ENCODE assay signal across 27 cellular contexts in genomic region chr12:105261010-105261409, GRCh38.
"Had no signal": no experiment of that assay in that cellular context is flagged by ENCODE, and none has a peak within 500 bp of the region (broad histone marks: within the 10 kb centered on the region; RNA-seq: fewer than 3 reads in every experiment).

No MANE protein-coding gene starts in this region.

- H3K27ac ChIP-seq: adrenal gland, ascending aorta, brain microvascular endothelial cell, left ventricle myocardium inferior, pancreas, psoas muscle, right atrium auricular region, spleen, upper lobe of right lung had no signal

- H3K9me3 Mint-ChIP-seq: activated T-cell treated with anti-CD3 and anti-CD28 coated beads, Interleukin-2, amount 50 U/mL, for 4 hours; nephron; WTC11 had no signal

- H3K4me1 Mint-ChIP-seq: WTC11 had no signal

- H3K4me3 ChIP-seq: adrenal gland, ascending aorta, left ventricle myocardium inferior, pancreas, psoas muscle, right atrium auricular region, spleen, upper lobe of right lung had no signal

- ATAC-seq: activated T-cell treated with anti-CD3 and anti-CD28 coated beads, Interleukin-2, amount 50 U/mL, for 4 hours; pancreas; psoas muscle; upper lobe of right lung; WTC11 had no signal

- H3K9me3 ChIP-seq: adrenal gland, ascending aorta, left ventricle myocardium inferior, pancreas, psoas muscle, right atrium auricular region, upper lobe of right lung had no signal

- H3K4me3 Mint-ChIP-seq: activated naive CD8-positive, alpha-beta T cell; activated T-cell treated with anti-CD3 and anti-CD28 coated beads, Interleukin-2, amount 50 U/mL, for 4 hours; nephron; WTC11 had no signal

- H3K27ac Mint-ChIP-seq: activated naive CD8-positive, alpha-beta T cell; activated T-helper 2 cell treated with anti-CD3 and anti-CD28 coated beads, Interferon-gamma antibody, Interleukin-2, Interleukin-4, amounts not matched to agents 10 μg/mL and 5 μg/mL and 100 μg/mL, durations not matched to agents 14 hours and 24 hours and 36 hours; nephron; WTC11 had no signal

- FAIRE-seq: colon, pancreas had no signal

- DNase-seq: activated CD4-positive, alpha-beta T cell treated with anti-CD3 and anti-CD28 coated beads, Interleukin-2, amount 50 U/mL, for 4 hours; activated CD8-positive, alpha-beta memory T cell treated with anti-CD3 and anti-CD28 coated beads, Interleukin-2, amount 50 U/mL, for 48 hours; activated naive CD4-positive, alpha-beta T cell; activated T-cell treated with anti-CD3 and anti-CD28 coated beads, Interleukin-2, amount 50 U/mL, for 4 hours; adrenal gland; brain microvascular endothelial cell; central memory CD4-positive, alpha-beta T cell; effector memory CD4-positive, alpha-beta T cell; foreskin melanocyte; glutamatergic neuron; hippocampal formation; kidney glomerular epithelial cell; left ventricle myocardium inferior; pancreas; psoas muscle; spleen; stimulated activated CD4-positive, alpha-beta T cell treated with anti-CD3 and anti-CD28 coated beads, Interleukin-4, amount 100 ng/mL, for 1 hour; stimulated activated naive CD4-positive, alpha-beta T cell treated with Interleukin-2 at 50 U/mL for 16 hours; T1000; upper lobe of right lung had no signal

- H3K36me3 ChIP-seq: adrenal gland, ascending aorta, brain microvascular endothelial cell, left ventricle myocardium inferior, pancreas, right atrium auricular region, spleen, upper lobe of right lung had no signal

- H3K27me3 ChIP-seq: adrenal gland, ascending aorta, brain microvascular endothelial cell, pancreas, right atrium auricular region, upper lobe of right lung had no signal

- H3K36me3 Mint-ChIP-seq: activated naive CD8-positive, alpha-beta T cell; WTC11 had no signal

- H3K4me1 ChIP-seq: left ventricle myocardium inferior, pancreas, psoas muscle, right atrium auricular region, spleen, upper lobe of right lung had no signal
